In the genomic region with DNA sequence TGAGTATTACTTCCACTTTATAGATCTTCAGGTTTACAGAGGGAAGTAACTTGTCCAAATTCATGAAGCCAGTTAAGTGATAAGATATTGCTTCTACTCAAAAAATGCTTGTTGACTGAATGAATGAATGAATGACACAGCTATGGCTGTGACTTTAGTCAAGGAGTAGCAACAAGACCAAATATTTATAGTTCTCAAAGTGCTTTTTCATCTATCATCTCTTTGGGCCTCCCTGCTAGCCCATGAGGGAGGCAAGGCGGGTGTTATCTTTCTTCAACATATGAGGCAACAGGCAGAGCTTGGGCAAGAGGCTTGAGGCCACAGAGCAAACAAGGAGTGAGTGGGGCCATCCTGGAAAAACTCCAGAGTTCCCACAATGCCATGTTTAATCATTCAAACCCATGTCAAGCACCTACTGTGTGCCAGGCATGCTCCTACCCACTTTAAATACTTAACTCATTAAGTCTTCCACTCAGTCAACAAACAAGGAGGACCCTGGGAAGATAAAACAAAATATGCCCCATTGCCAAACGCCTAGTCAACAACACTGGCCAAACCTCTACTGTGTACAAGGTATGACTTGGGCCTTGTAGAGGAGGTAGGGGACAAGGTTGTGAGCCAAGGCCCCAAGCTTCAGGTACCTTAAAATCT, we compare ENCODE assay signal across 1 cellular context.
A peak's percentile ranks its signal among the peaks of the same experiment; 100 is the strongest.
TF ChIP-seq lines count a peak whose summit lies in the region.

No MANE protein-coding gene starts in this region.

TF ChIP-seq in HepG2, 621 proteins besides CTCF, POLR2A, EP300 and RAD21 (continued from another document):
- TF ChIP-seq, protein P1, sequence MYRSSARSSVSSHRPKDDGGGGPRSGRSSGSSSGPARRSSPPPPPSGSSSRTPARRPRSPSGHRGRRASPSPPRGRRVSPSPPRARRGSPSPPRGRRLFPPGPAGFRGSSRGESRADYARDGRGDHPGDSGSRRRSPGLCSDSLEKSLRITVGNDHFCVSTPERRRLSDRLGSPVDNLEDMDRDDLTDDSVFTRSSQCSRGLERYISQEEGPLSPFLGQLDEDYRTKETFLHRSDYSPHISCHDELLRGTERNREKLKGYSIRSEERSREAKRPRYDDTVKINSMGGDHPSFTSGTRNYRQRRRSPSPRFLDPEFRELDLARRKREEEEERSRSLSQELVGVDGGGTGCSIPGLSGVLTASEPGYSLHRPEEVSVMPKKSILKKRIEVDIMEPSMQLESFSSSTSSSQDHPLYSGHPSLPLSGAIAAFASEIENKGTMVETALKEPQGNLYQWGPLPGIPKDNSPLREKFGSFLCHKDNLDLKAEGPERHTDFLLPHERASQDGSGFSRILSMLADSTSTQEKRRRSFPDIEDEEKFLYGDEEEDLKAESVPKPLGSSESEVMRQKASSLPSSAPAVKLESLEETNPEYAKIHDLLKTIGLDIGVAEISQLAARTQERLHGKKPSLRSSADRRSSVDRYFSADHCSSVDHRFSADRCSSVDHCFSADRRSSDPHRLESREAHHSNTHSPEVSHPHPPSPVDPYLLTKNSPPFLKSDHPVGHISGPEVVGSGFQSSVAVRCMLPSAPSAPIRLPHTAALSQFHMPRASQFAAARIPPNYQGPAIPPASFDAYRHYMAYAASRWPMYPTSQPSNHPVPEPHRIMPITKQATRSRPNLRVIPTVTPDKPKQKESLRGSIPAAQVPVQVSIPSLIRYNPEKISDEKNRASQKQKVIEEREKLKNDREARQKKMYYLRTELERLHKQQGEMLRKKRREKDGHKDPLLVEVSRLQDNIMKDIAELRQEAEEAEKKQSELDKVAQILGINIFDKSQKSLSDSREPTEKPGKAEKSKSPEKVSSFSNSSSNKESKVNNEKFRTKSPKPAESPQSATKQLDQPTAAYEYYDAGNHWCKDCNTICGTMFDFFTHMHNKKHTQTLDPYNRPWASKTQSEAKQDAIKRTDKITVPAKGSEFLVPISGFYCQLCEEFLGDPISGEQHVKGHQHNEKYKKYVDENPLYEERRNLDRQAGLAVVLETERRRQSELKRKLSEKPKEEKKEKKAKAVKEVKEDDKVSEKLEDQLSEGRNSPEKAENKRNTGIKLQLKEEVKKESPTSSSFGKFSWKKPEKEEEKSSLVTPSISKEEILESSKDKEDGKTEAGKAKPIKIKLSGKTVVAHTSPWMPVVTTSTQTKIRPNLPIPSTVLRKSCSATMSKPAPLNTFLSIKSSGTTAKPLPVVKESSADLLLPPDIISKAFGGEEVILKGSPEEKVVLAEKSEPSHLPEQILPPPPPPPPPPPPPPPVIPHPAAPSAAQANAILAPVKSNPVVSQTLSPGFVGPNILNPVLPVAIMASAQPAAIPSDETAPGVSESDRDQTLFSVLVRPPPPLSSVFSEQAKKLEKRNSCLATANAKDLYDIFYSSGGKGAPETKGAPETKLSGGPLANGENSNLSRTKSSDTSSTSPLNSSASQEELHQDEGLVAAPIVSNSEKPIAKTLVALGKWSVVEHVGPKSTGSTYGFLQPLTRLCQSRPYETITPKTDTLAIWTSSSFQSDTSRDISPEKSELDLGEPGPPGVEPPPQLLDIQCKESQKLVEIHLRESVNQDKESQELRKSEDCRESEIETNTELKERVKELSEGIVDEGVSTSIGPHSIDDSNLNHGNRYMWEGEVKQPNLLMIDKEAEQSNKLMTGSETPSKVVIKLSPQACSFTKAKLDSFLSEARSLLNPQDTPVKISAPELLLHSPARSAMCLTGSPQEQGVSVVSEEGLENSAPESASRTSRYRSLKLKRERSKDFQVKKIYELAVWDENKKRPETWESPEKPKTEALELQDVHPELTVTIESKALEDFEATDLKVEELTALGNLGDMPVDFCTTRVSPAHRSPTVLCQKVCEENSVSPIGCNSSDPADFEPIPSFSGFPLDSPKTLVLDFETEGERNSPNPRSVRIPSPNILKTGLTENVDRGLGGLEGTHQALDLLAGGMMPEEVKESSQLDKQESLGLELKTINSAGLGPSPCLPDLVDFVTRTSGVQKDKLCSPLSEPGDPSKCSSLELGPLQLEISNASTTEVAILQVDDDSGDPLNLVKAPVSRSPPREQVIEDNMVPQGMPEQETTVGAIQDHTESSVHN (CRISPR knock-in tag; IDR thresholded peaks at IDR 0.05), result peak; percentile 87; the same call in 1 of the 2 replicates
- TF ChIP-seq ZNF619 (CRISPR knock-in tag; IDR thresholded peaks at IDR 0.05) (no peak), PAWR (CRISPR knock-in tag; IDR thresholded peaks at IDR 0.05; ENCODE audit: borderline replicate concordance) (0 out of 2 replicates have a peak, but pooled peaks have one; percentile 73), SMYD3 (CRISPR knock-in tag; IDR thresholded peaks at IDR 0.05) (no peak), KLF12 (CRISPR knock-in tag; IDR thresholded peaks at IDR 0.05; ENCODE audit: borderline replicate concordance) (no peak; the same call in 1 of the 2 replicates), ZNF331 (CRISPR knock-in tag; IDR thresholded peaks at IDR 0.05) (peak; percentile 100), ZNF598 (CRISPR knock-in tag; IDR thresholded peaks at IDR 0.05; ENCODE audit: borderline replicate concordance) (peak; percentile 77; the same call in 1 of the 2 replicates), STAG1 (CRISPR knock-in tag; IDR thresholded peaks at IDR 0.05) (peak; percentile 30), SP140L (CRISPR knock-in tag; IDR thresholded peaks at IDR 0.05; ENCODE audit: borderline replicate concordance) (no peak), ZNF616 (CRISPR knock-in tag; IDR thresholded peaks at IDR 0.05; ENCODE audit: low read depth) (0 out of 2 replicates have a peak, but pooled peaks have one; percentile 56), NR2F2 (IDR thresholded peaks at IDR 0.05; ENCODE audit: borderline replicate concordance, low read depth) (peak; percentile 93), HNF4G (IDR thresholded peaks at IDR 0.05; ENCODE audit: borderline replicate concordance, low read depth, low read length) (peak; percentile 87), HNF4G (CRISPR knock-in tag; IDR thresholded peaks at IDR 0.05; ENCODE audit: borderline replicate concordance, low read depth) (peak; percentile 87), NCOR1 (IDR thresholded peaks at IDR 0.05; ENCODE audit: borderline replicate concordance, low read length) (peak; percentile 90; the same call in 1 of the 2 replicates), ZSCAN9 (CRISPR knock-in tag; IDR thresholded peaks at IDR 0.05; ENCODE audit: borderline replicate concordance) (peak; percentile 99), ZNF136 (CRISPR knock-in tag; IDR thresholded peaks at IDR 0.05; ENCODE audit: low read depth) (peak; percentile 100), FOSL2 (CRISPR knock-in tag; IDR thresholded peaks at IDR 0.05) (peak; percentile 98), FOXA1 (IDR thresholded peaks at IDR 0.05) (no peak; the same call in 1 of the 2 replicates), FOXA1 (CRISPR knock-in tag; IDR thresholded peaks at IDR 0.05) (peak; percentile 99), NFYB (CRISPR knock-in tag; IDR thresholded peaks at IDR 0.05) (peak; percentile 26; the same call in 1 of the 2 replicates), SOX6 (IDR thresholded peaks at IDR 0.05) (no peak), SOX6 (CRISPR knock-in tag; IDR thresholded peaks at IDR 0.05) (peak; percentile 98), MEIS2 (CRISPR knock-in tag; IDR thresholded peaks at IDR 0.05) (peak; percentile 94; the same call in 1 of the 2 replicates), MTA3 (CRISPR knock-in tag; IDR thresholded peaks at IDR 0.05) (no peak), TCF12 (IDR thresholded peaks at IDR 0.05) (no peak), TCF12 (CRISPR knock-in tag; IDR thresholded peaks at IDR 0.05) (0 out of 2 replicates have a peak, but pooled peaks have one; percentile 61), ZMAT3 (CRISPR knock-in tag; conservative IDR thresholded peaks at IDR 0.05) (peak; percentile 55; the same call in 1 of the 2 replicates), ELF1 (CRISPR knock-in tag; IDR thresholded peaks at IDR 0.05) (peak; percentile 65; the same call in 1 of the 2 replicates), NFYC (CRISPR knock-in tag; IDR thresholded peaks at IDR 0.05) (peak; percentile 27; the same call in 1 of the 2 replicates), ONECUT2 (CRISPR knock-in tag; IDR thresholded peaks at IDR 0.05) (peak; percentile 92)
- TF ChIP-seq, protein P2, sequence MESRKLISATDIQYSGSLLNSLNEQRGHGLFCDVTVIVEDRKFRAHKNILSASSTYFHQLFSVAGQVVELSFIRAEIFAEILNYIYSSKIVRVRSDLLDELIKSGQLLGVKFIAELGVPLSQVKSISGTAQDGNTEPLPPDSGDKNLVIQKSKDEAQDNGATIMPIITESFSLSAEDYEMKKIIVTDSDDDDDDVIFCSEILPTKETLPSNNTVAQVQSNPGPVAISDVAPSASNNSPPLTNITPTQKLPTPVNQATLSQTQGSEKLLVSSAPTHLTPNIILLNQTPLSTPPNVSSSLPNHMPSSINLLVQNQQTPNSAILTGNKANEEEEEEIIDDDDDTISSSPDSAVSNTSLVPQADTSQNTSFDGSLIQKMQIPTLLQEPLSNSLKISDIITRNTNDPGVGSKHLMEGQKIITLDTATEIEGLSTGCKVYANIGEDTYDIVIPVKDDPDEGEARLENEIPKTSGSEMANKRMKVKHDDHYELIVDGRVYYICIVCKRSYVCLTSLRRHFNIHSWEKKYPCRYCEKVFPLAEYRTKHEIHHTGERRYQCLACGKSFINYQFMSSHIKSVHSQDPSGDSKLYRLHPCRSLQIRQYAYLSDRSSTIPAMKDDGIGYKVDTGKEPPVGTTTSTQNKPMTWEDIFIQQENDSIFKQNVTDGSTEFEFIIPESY (CRISPR knock-in tag; IDR thresholded peaks at IDR 0.05), result peak; percentile 93
- TF ChIP-seq, protein P3, sequence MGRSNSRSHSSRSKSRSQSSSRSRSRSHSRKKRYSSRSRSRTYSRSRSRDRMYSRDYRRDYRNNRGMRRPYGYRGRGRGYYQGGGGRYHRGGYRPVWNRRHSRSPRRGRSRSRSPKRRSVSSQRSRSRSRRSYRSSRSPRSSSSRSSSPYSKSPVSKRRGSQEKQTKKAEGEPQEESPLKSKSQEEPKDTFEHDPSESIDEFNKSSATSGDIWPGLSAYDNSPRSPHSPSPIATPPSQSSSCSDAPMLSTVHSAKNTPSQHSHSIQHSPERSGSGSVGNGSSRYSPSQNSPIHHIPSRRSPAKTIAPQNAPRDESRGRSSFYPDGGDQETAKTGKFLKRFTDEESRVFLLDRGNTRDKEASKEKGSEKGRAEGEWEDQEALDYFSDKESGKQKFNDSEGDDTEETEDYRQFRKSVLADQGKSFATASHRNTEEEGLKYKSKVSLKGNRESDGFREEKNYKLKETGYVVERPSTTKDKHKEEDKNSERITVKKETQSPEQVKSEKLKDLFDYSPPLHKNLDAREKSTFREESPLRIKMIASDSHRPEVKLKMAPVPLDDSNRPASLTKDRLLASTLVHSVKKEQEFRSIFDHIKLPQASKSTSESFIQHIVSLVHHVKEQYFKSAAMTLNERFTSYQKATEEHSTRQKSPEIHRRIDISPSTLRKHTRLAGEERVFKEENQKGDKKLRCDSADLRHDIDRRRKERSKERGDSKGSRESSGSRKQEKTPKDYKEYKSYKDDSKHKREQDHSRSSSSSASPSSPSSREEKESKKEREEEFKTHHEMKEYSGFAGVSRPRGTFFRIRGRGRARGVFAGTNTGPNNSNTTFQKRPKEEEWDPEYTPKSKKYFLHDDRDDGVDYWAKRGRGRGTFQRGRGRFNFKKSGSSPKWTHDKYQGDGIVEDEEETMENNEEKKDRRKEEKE (IDR thresholded peaks at IDR 0.05), result no peak
- TF ChIP-seq, protein P4, sequence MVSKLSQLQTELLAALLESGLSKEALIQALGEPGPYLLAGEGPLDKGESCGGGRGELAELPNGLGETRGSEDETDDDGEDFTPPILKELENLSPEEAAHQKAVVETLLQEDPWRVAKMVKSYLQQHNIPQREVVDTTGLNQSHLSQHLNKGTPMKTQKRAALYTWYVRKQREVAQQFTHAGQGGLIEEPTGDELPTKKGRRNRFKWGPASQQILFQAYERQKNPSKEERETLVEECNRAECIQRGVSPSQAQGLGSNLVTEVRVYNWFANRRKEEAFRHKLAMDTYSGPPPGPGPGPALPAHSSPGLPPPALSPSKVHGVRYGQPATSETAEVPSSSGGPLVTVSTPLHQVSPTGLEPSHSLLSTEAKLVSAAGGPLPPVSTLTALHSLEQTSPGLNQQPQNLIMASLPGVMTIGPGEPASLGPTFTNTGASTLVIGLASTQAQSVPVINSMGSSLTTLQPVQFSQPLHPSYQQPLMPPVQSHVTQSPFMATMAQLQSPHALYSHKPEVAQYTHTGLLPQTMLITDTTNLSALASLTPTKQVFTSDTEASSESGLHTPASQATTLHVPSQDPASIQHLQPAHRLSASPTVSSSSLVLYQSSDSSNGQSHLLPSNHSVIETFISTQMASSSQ (IDR thresholded peaks at IDR 0.05; ENCODE audit: low read depth), result peak; percentile 93
- TF ChIP-seq, protein P4 (CRISPR knock-in tag; IDR thresholded peaks at IDR 0.05; ENCODE audit: borderline replicate concordance), result peak; percentile 99
